25 cellular contexts compared by ENCODE assay signal in genomic region chr6:157568702-157569101, GRCh38.
"Had no signal": no experiment of that assay in that cellular context is flagged by ENCODE, and none has a peak within 500 bp of the region (broad histone marks: within the 10 kb centered on the region; RNA-seq: fewer than 3 reads in every experiment).

No MANE protein-coding gene starts in this region.

- DNase-seq: dermis blood vessel endothelial cell; effector CD8-positive, alpha-beta T cell; effector memory CD8-positive, alpha-beta T cell; endodermal cell; erythroblast; esophagus squamous epithelium; foreskin fibroblast; foreskin melanocyte; gastrocnemius medialis; glutamatergic neuron; head of caudate nucleus; heart right ventricle; hippocampal formation; left cardiac atrium; left lung; left ventricle myocardium superior; lower lobe of right lung; mesenchymal stem cell; mucosa of descending colon; naive B cell had no signal

- H3K9me3 Mint-ChIP-seq: effector memory CD8-positive, alpha-beta T cell; endodermal cell; mesothelial cell of epicardium; naive B cell had no signal

- H3K9me3 ChIP-seq: gastrocnemius medialis, left lung, lower lobe of right lung, mucosa of descending colon had no signal

- H3K4me3 Mint-ChIP-seq: endodermal cell, mesothelial cell of epicardium had no signal

- H3K4me3 ChIP-seq: coronary artery, esophagus squamous epithelium, gastrocnemius medialis, heart right ventricle, left lung, lower lobe of right lung, mucosa of descending colon had no signal

- ATAC-seq: esophagus mucosa, gastrocnemius medialis, heart right ventricle, left cardiac atrium, left lung, left ventricle myocardium superior, lower lobe of right lung, mucosa of descending colon had no signal

- H3K27me3 Mint-ChIP-seq: effector memory CD8-positive, alpha-beta T cell; naive B cell had no signal

- H3K36me3 Mint-ChIP-seq: mesothelial cell of epicardium, naive B cell had no signal

- H3K27ac Mint-ChIP-seq: endodermal cell, mesothelial cell of epicardium had no signal

- H3K4me1 Mint-ChIP-seq: endodermal cell, mesothelial cell of epicardium had no signal

- FAIRE-seq: keratinocyte had no signal

- H3K36me3 ChIP-seq: esophagus squamous epithelium, gastrocnemius medialis, heart right ventricle, left lung, lower lobe of right lung had no signal

- H3K27ac ChIP-seq: coronary artery, epithelial cell of prostate, esophagus squamous epithelium, gastrocnemius medialis, heart right ventricle, left lung, lower lobe of right lung had no signal

- H3K27me3 ChIP-seq: esophagus squamous epithelium, gastrocnemius medialis, heart right ventricle, left lung had no signal

- H3K4me1 ChIP-seq: esophagus squamous epithelium, left lung, lower lobe of right lung had no signal
